ENCODE assay signal across 1 cellular context in genomic region chr20:46650575-46651090, GRCh38.
A peak's percentile ranks its signal among the peaks of the same experiment; 100 is the strongest.
TF ChIP-seq lines count a peak whose summit lies in the region.

No MANE protein-coding gene starts in this region.

TF ChIP-seq in HepG2, 621 proteins besides CTCF, POLR2A, EP300 and RAD21 (continues in another document):
- TF ChIP-seq ARNT (IDR thresholded peaks at IDR 0.05) (no peak), PRPF4 (IDR thresholded peaks at IDR 0.05; ENCODE audit: low read depth, low read length, poor library complexity, severe bottlenecking) (peak; percentile 17), ZNF543 (CRISPR knock-in tag; IDR thresholded peaks at IDR 0.05) (no peak), DBP (CRISPR knock-in tag; IDR thresholded peaks at IDR 0.05; ENCODE audit: not compliant biosample characterization) (no peak), ZFP36L2 (CRISPR knock-in tag; IDR thresholded peaks at IDR 0.05) (no peak), ZKSCAN8 (CRISPR knock-in tag; IDR thresholded peaks at IDR 0.05; ENCODE audit: borderline replicate concordance) (no peak), RARG (CRISPR knock-in tag; IDR thresholded peaks at IDR 0.05; ENCODE audit: low read depth) (no peak), REST (IDR thresholded peaks at IDR 0.05; ENCODE audit: borderline replicate concordance in 1 of 2, low read depth in 1 of 2, low read length in 2 of 2) (0 out of 4 replicates have a peak, but pooled peaks of 1 of the 2 experiments have one; percentile 14), ZNF660 (CRISPR knock-in tag; IDR thresholded peaks at IDR 0.05; ENCODE audit: borderline replicate concordance, low read depth) (no peak), ZBTB42 (CRISPR knock-in tag; IDR thresholded peaks at IDR 0.05) (0 out of 2 replicates have a peak, but pooled peaks have one; percentile 2), ZNF431 (CRISPR knock-in tag; IDR thresholded peaks at IDR 0.05; ENCODE audit: borderline replicate concordance, low read depth) (no peak), NFE2L1 (CRISPR knock-in tag; IDR thresholded peaks at IDR 0.05; ENCODE audit: borderline replicate concordance) (peak; percentile 56; the same call in 1 of the 2 replicates), ZNF292 (CRISPR knock-in tag; IDR thresholded peaks at IDR 0.05; ENCODE audit: borderline replicate concordance, low read depth) (no peak), HDAC2 (CRISPR knock-in tag; IDR thresholded peaks at IDR 0.05) (no peak), ZNF331 (CRISPR knock-in tag; IDR thresholded peaks at IDR 0.05) (no peak), ZNF280B (CRISPR knock-in tag; IDR thresholded peaks at IDR 0.05; ENCODE audit: borderline replicate concordance) (no peak), ZMYM2 (CRISPR knock-in tag; IDR thresholded peaks at IDR 0.05) (peak; percentile 34), DZIP1 (CRISPR knock-in tag; IDR thresholded peaks at IDR 0.05) (no peak), CAMTA2 (CRISPR knock-in tag; IDR thresholded peaks at IDR 0.05; ENCODE audit: borderline replicate concordance) (no peak), ZBTB40 (IDR thresholded peaks at IDR 0.05) (no peak), ZBTB40 (CRISPR knock-in tag; IDR thresholded peaks at IDR 0.05) (no peak), ZNF569 (CRISPR knock-in tag; IDR thresholded peaks at IDR 0.05; ENCODE audit: borderline replicate concordance) (peak; percentile 85; the same call in 1 of the 2 replicates)
- TF ChIP-seq, protein P1, sequence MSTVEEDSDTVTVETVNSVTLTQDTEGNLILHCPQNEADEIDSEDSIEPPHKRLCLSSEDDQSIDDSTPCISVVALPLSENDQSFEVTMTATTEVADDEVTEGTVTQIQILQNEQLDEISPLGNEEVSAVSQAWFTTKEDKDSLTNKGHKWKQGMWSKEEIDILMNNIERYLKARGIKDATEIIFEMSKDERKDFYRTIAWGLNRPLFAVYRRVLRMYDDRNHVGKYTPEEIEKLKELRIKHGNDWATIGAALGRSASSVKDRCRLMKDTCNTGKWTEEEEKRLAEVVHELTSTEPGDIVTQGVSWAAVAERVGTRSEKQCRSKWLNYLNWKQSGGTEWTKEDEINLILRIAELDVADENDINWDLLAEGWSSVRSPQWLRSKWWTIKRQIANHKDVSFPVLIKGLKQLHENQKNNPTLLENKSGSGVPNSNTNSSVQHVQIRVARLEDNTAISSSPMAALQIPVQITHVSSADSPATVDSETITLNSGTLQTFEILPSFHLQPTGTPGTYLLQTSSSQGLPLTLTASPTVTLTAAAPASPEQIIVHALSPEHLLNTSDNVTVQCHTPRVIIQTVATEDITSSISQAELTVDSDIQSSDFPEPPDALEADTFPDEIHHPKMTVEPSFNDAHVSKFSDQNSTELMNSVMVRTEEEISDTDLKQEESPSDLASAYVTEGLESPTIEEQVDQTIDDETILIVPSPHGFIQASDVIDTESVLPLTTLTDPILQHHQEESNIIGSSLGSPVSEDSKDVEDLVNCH (CRISPR knock-in tag; IDR thresholded peaks at IDR 0.05): no peak
- TF ChIP-seq, protein P2, sequence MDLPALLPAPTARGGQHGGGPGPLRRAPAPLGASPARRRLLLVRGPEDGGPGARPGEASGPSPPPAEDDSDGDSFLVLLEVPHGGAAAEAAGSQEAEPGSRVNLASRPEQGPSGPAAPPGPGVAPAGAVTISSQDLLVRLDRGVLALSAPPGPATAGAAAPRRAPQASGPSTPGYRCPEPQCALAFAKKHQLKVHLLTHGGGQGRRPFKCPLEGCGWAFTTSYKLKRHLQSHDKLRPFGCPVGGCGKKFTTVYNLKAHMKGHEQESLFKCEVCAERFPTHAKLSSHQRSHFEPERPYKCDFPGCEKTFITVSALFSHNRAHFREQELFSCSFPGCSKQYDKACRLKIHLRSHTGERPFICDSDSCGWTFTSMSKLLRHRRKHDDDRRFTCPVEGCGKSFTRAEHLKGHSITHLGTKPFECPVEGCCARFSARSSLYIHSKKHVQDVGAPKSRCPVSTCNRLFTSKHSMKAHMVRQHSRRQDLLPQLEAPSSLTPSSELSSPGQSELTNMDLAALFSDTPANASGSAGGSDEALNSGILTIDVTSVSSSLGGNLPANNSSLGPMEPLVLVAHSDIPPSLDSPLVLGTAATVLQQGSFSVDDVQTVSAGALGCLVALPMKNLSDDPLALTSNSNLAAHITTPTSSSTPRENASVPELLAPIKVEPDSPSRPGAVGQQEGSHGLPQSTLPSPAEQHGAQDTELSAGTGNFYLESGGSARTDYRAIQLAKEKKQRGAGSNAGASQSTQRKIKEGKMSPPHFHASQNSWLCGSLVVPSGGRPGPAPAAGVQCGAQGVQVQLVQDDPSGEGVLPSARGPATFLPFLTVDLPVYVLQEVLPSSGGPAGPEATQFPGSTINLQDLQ (CRISPR knock-in tag; IDR thresholded peaks at IDR 0.05): no peak
- TF ChIP-seq, protein P3, sequence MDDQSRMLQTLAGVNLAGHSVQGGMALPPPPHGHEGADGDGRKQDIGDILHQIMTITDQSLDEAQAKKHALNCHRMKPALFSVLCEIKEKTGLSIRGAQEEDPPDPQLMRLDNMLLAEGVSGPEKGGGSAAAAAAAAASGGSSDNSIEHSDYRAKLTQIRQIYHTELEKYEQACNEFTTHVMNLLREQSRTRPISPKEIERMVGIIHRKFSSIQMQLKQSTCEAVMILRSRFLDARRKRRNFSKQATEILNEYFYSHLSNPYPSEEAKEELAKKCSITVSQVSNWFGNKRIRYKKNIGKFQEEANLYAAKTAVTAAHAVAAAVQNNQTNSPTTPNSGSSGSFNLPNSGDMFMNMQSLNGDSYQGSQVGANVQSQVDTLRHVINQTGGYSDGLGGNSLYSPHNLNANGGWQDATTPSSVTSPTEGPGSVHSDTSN (CRISPR knock-in tag; IDR thresholded peaks at IDR 0.05; ENCODE audit: borderline replicate concordance): no peak
